ENCODE assay signal across 1 cellular context in the genomic region with DNA sequence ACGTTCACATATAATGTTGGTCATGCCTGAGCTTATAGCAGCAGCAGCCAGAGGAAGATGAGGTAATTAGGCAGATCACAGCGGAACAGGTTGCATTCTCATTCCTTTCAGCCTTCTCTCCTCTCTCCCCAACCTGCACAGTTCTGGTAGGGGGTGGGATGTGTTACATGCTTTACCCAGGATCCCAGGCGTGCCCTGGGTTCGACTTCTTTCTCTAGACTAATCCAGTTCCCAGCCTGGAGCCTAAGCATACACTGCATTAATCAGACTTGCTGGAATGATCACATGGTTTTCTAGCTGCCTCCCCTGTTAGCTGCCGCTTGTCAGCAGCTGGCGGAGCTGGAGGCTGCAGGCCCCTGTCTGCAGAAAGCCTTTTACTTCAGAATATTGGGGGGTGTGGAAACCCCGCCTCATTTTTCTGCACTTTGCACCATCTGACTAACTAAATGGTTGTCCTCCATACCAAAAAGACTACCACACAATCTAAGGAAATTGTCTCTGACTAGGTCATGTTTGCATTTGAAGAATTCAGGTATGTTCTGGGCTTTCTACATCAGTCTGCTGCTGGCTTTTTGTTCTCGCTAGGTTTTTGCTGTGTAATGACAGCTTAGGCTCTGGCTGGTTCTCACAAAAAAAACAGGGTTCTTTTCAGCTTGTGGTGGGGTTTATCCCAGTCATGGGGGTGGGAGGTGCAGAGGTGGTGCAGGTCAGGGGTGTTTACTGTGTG.
TF ChIP-seq lines count a peak whose summit lies in the region.

No MANE protein-coding gene starts in this region.

TF ChIP-seq in H1, 55 proteins besides CTCF, POLR2A, EP300 and RAD21 (continued from another document):
- TF ChIP-seq MAFK (IDR thresholded peaks at IDR 0.05; ENCODE audit: low read depth, low read length): no peak
- no peak for TF ChIP-seq KDM1A (IDR thresholded peaks at IDR 0.05; ENCODE audit: borderline replicate concordance, low read length)
- TF ChIP-seq, protein P1, sequence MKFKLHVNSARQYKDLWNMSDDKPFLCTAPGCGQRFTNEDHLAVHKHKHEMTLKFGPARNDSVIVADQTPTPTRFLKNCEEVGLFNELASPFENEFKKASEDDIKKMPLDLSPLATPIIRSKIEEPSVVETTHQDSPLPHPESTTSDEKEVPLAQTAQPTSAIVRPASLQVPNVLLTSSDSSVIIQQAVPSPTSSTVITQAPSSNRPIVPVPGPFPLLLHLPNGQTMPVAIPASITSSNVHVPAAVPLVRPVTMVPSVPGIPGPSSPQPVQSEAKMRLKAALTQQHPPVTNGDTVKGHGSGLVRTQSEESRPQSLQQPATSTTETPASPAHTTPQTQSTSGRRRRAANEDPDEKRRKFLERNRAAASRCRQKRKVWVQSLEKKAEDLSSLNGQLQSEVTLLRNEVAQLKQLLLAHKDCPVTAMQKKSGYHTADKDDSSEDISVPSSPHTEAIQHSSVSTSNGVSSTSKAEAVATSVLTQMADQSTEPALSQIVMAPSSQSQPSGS (IDR thresholded peaks at IDR 0.05; ENCODE audit: low read length): no peak
- TF ChIP-seq ASH2L (IDR thresholded peaks at IDR 0.05; ENCODE audit: low read length): no peak
- no peak for TF ChIP-seq TEAD4 (IDR thresholded peaks at IDR 0.05; ENCODE audit: low read depth, low read length)
